In the genomic region with DNA sequence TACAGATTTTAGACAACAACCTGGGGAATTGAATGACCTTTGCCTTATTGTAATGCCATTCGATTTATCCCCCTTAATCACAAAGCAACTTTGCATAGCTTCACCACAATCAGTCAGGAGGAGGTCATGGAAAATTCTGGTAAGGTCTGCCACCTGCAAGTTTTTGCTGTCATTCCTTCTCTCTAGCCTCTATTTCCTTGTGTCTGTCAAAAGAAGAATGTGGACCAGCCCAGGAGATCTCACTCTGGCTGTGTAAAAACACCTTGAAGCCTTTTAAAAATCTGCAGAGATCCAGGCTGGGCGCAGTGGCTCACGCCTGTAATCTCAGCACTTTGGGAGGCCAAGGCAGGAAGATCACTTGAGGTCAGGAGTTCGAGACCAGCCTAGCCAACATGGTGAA, we compare ENCODE assay signal across 18 cellular contexts.
DNase-seq lines count a peak whose midpoint lies in the region; ATAC-seq and TF ChIP-seq lines count a peak whose summit lies in the region.
"Had no signal": no experiment of that assay in that cellular context is flagged by ENCODE, and none has a peak within 500 bp of the region (broad histone marks: within the 10 kb centered on the region; RNA-seq: fewer than 3 reads in every experiment).

No MANE protein-coding gene starts in this region.

- H3K4me1 ChIP-seq in mesendoderm (ENCODE audit: control insufficient read depth, low read depth, low read length) = peaks cover 9% of the 10 kb centered on the region
- H3K4me1 ChIP-seq: BLaER1, HAP-1 had no signal

- no peak overlapping the region for H4K8ac ChIP-seq in mesendoderm (ENCODE audit: low read depth, low read length)

- H2BK15ac ChIP-seq in mesendoderm (replicated peaks; ENCODE audit: low read depth) = no peak overlapping the region

- no peak for DNase-seq in stimulated activated naive CD8-positive, alpha-beta T cell treated with anti-CD3 and anti-CD28 coated beads, Interleukin-15, Interleukin-2, amounts not matched to agents 100 U/mL and 50 U/mL, for 24 hours
- no peak for DNase-seq in stimulated activated naive CD8-positive, alpha-beta T cell treated with anti-CD3 and anti-CD28 coated beads, Interleukin-15, amount 100 ng/mL, for 72 hours
- no peak for DNase-seq in WTC11 (ENCODE audit: low spot score)
- peak; percentile 83 for DNase-seq in mesendoderm
- no peak for DNase-seq in type B pancreatic cell (ENCODE audit: extremely low spot score, unreplicated experiment)
- no peak for DNase-seq in LoVo (ENCODE audit: low spot score)
- no peak for DNase-seq in NK-92 treated with Interleukin-12 subunit alpha and Interleukin-12 subunit beta, amount 100 ng/mL, for 24 hours (lab: John Stamatoyannopoulos, UW)
- DNase-seq: 8988T; CD4-positive, alpha-beta memory T cell; DMS153; DMS79; GDM1; GOT3 had no signal

- H2BK5ac ChIP-seq in mesendoderm (ENCODE audit: low read length) = no peak overlapping the region

- H3K79me2 ChIP-seq in mesendoderm (ENCODE audit: control insufficient read depth, insufficient read depth, low read length) = no peaks in the 10 kb centered on the region

- H3K36me3 Mint-ChIP-seq in WTC11 = no peaks in the 10 kb centered on the region
- no peaks in the 10 kb centered on the region for H3K36me3 Mint-ChIP-seq in type B pancreatic cell
- H3K36me3 Mint-ChIP-seq: CD4-positive, alpha-beta memory T cell had no signal

- H3K79me1 ChIP-seq in mesendoderm (ENCODE audit: low read length) = no peaks in the 10 kb centered on the region

- POLR2A ChIA-PET in WTC11 (lab: Charles Lee) = no interaction called here

- CTCF ChIA-PET in WTC11 (lab: Charles Lee) = interaction anchor here (0.8 to 2.7 kb wide), 7 partner anchors 8 to 254 kb away, joined by 3 to 53 read pairs (median 6); a partner anchor contains a TSS

- no CpG with 5 or more reads among the region's 4 CpGs for WGBS in mesendoderm (ENCODE audit: extremely low coverage, insufficient coverage, low lambda C conversion rate)

- H3K9ac ChIP-seq in mesendoderm (ENCODE audit: low read length) = no peak overlapping the region
- H3K9ac ChIP-seq: BLaER1 had no signal

- H3K23ac ChIP-seq in mesendoderm (ENCODE audit: low read length) = no peak overlapping the region

- H3K4me3 Mint-ChIP-seq in stimulated activated naive CD8-positive, alpha-beta T cell treated with anti-CD3 and anti-CD28 coated beads, Interleukin-15, amount 100 ng/mL, for 72 hours = no peak overlapping the region
- no peak overlapping the region for H3K4me3 Mint-ChIP-seq in WTC11
- peak overlapping the region; percentile 58 for H3K4me3 Mint-ChIP-seq in type B pancreatic cell
- H3K4me3 Mint-ChIP-seq: CD14-positive monocyte; CD4-positive, alpha-beta memory T cell had no signal

- H3K27ac ChIP-seq in mesendoderm (ENCODE audit: low read depth, low read length) = no peak overlapping the region
- H3K27ac ChIP-seq: BLaER1 had no signal

- no peaks in the 10 kb centered on the region for H3K36me3 ChIP-seq in mesendoderm (ENCODE audit: control insufficient read depth, insufficient read depth, low read length)
- H3K36me3 ChIP-seq: HAP-1 had no signal

- no peak overlapping the region for H3K4me2 ChIP-seq in mesendoderm (ENCODE audit: low read length)
- H3K4me2 ChIP-seq: BLaER1 had no signal

- H4K5ac ChIP-seq in mesendoderm (ENCODE audit: low read length) = no peak overlapping the region

- no peaks in the 10 kb centered on the region for H3K27me3 ChIP-seq in mesendoderm (ENCODE audit: insufficient read depth, low read length, poor library complexity)
- H3K27me3 ChIP-seq: BLaER1 had no signal

- H2AK5ac ChIP-seq in mesendoderm (ENCODE audit: low read length) = no peak overlapping the region

- TF ChIP-seq CTCF in WTC11 (IDR thresholded peaks at IDR 0.05) (no peak), type B pancreatic cell (conservative IDR thresholded peaks at IDR 0.05) (no peak)

- H3K56ac ChIP-seq in mesendoderm (ENCODE audit: low read length) = no peak overlapping the region

- H3K18ac ChIP-seq in mesendoderm (ENCODE audit: low read length) = no peak overlapping the region

- no peaks in the 10 kb centered on the region for H3K9me3 Mint-ChIP-seq in stimulated activated naive CD8-positive, alpha-beta T cell treated with anti-CD3 and anti-CD28 coated beads, Interleukin-15, amount 100 ng/mL, for 72 hours
- no peaks in the 10 kb centered on the region for H3K9me3 Mint-ChIP-seq in WTC11
- no peaks in the 10 kb centered on the region for H3K9me3 Mint-ChIP-seq in type B pancreatic cell
- H3K9me3 Mint-ChIP-seq: CD14-positive monocyte; CD4-positive, alpha-beta memory T cell had no signal

- no peak overlapping the region for H3K4ac ChIP-seq in mesendoderm (ENCODE audit: low read depth, low read length)

- H3K27ac Mint-ChIP-seq in stimulated activated naive CD8-positive, alpha-beta T cell treated with anti-CD3 and anti-CD28 coated beads, Interleukin-15, amount 100 ng/mL, for 72 hours = no peak overlapping the region
- H3K27ac Mint-ChIP-seq in WTC11 (0 out of 2 replicates have a peak overlapping the region, but pooled peaks have one; percentile 67), type B pancreatic cell (no peak overlapping the region)
- H3K27ac Mint-ChIP-seq: CD14-positive monocyte; CD4-positive, alpha-beta memory T cell had no signal

- peak; percentile 24 for ATAC-seq in stimulated activated naive CD8-positive, alpha-beta T cell treated with anti-CD3 and anti-CD28 coated beads, Interleukin-15, Interleukin-2, amounts not matched to agents 100 U/mL and 50 U/mL, for 24 hours
- ATAC-seq in stimulated activated naive CD8-positive, alpha-beta T cell treated with anti-CD3 and anti-CD28 coated beads, Interleukin-15, amount 100 ng/mL, for 72 hours = no peak
- ATAC-seq in WTC11 (no peak), HG03159 (IDR thresholded peaks at IDR 0.05; ENCODE audit: unreplicated experiment) (no peak)
- ATAC-seq: K562 had no signal

- no peaks in the 10 kb centered on the region for H3K27me3 Mint-ChIP-seq in stimulated activated naive CD8-positive, alpha-beta T cell treated with anti-CD3 and anti-CD28 coated beads, Interleukin-15, amount 100 ng/mL, for 72 hours
- no peaks in the 10 kb centered on the region for H3K27me3 Mint-ChIP-seq in WTC11 (ENCODE audit: low read depth)
- peaks cover 13% of the 10 kb centered on the region for H3K27me3 Mint-ChIP-seq in type B pancreatic cell

- H3K4me1 Mint-ChIP-seq in stimulated activated naive CD8-positive, alpha-beta T cell treated with anti-CD3 and anti-CD28 coated beads, Interleukin-15, amount 100 ng/mL, for 72 hours = peaks cover 19% of the 10 kb centered on the region
- H3K4me1 Mint-ChIP-seq in WTC11 (peaks cover 29% of the 10 kb centered on the region), type B pancreatic cell (ENCODE audit: unreplicated experiment) (peaks cover 28% of the 10 kb centered on the region)
- H3K4me1 Mint-ChIP-seq: CD14-positive monocyte; CD4-positive, alpha-beta memory T cell had no signal

- H3K4me3 ChIP-seq in mesendoderm (ENCODE audit: low read length) = no peak overlapping the region
- H3K4me3 ChIP-seq: BLaER1, HAP-1, K562 had no signal

- H2BK120ac ChIP-seq in mesendoderm (ENCODE audit: low read depth, low read length) = no peak overlapping the region

TF ChIP-seq in WTC11, 78 proteins besides CTCF, POLR2A, EP300 and RAD21 (continues in another document):
- TF ChIP-seq, protein P1, sequence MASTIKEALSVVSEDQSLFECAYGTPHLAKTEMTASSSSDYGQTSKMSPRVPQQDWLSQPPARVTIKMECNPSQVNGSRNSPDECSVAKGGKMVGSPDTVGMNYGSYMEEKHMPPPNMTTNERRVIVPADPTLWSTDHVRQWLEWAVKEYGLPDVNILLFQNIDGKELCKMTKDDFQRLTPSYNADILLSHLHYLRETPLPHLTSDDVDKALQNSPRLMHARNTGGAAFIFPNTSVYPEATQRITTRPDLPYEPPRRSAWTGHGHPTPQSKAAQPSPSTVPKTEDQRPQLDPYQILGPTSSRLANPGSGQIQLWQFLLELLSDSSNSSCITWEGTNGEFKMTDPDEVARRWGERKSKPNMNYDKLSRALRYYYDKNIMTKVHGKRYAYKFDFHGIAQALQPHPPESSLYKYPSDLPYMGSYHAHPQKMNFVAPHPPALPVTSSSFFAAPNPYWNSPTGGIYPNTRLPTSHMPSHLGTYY (CRISPR knock-in tag; IDR thresholded peaks at IDR 0.05) = no peak
- no peak for TF ChIP-seq ZNF423 (CRISPR knock-in tag; IDR thresholded peaks at IDR 0.05)
- TF ChIP-seq, protein P2, sequence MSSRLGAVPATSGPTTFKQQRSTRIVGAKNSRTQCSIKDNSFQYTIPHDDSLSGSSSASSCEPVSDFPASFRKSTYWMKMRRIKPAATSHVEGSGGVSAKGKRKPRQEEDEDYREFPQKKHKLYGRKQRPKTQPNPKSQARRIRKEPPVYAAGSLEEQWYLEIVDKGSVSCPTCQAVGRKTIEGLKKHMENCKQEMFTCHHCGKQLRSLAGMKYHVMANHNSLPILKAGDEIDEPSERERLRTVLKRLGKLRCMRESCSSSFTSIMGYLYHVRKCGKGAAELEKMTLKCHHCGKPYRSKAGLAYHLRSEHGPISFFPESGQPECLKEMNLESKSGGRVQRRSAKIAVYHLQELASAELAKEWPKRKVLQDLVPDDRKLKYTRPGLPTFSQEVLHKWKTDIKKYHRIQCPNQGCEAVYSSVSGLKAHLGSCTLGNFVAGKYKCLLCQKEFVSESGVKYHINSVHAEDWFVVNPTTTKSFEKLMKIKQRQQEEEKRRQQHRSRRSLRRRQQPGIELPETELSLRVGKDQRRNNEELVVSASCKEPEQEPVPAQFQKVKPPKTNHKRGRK (CRISPR knock-in tag; IDR thresholded peaks at IDR 0.05; ENCODE audit: borderline replicate concordance) = no peak
- TF ChIP-seq, protein P3, sequence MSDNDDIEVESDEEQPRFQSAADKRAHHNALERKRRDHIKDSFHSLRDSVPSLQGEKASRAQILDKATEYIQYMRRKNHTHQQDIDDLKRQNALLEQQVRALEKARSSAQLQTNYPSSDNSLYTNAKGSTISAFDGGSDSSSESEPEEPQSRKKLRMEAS (CRISPR knock-in tag; IDR thresholded peaks at IDR 0.05) = no peak
- TF ChIP-seq ZNF232 (CRISPR knock-in tag; IDR thresholded peaks at IDR 0.05) = no peak
- no peak for TF ChIP-seq NR2C2 (CRISPR knock-in tag; IDR thresholded peaks at IDR 0.05)
- no peak for TF ChIP-seq NR1H2 (CRISPR knock-in tag; IDR thresholded peaks at IDR 0.05)
- no peak for TF ChIP-seq ZNF671 (CRISPR knock-in tag; IDR thresholded peaks at IDR 0.05)
- no peak for TF ChIP-seq ZBTB21 (CRISPR knock-in tag; IDR thresholded peaks at IDR 0.05; ENCODE audit: borderline replicate concordance)
- TF ChIP-seq RELA (CRISPR knock-in tag; IDR thresholded peaks at IDR 0.05; ENCODE audit: borderline replicate concordance) = no peak
- TF ChIP-seq IRF2 (CRISPR knock-in tag; IDR thresholded peaks at IDR 0.05; ENCODE audit: borderline replicate concordance, low read depth) = no peak
- no peak for TF ChIP-seq GRHL2 (CRISPR knock-in tag; IDR thresholded peaks at IDR 0.05; ENCODE audit: insufficient replicate concordance, severe bottlenecking)
